In genomic region chr19:37691881-37692504, GRCh38 we compare ENCODE assay signal across 1 cellular context.
TF ChIP-seq lines count a peak whose summit lies in the region.

No MANE protein-coding gene starts in this region.

TF ChIP-seq in HepG2, 621 proteins besides CTCF, POLR2A, EP300 and RAD21 (continued from another document and continues in another):
- no peak; the same call in 1 of the 2 replicates for TF ChIP-seq MIER2 (CRISPR knock-in tag; IDR thresholded peaks at IDR 0.05)
- peak; percentile 47 for TF ChIP-seq SUZ12 (IDR thresholded peaks at IDR 0.05; ENCODE audit: low read depth, low read length)
- no peak for TF ChIP-seq ZNF280D (CRISPR knock-in tag; IDR thresholded peaks at IDR 0.05)
- TF ChIP-seq TP53 (CRISPR knock-in tag; conservative IDR thresholded peaks at IDR 0.05): no peak; the same call in 1 of the 2 replicates
- TF ChIP-seq GPBP1L1 (CRISPR knock-in tag; IDR thresholded peaks at IDR 0.05): no peak
- no peak for TF ChIP-seq FOXK2 (IDR thresholded peaks at IDR 0.05)
- peak; percentile 1; the same call in 1 of the 2 replicates for TF ChIP-seq ZNF138 (CRISPR knock-in tag; IDR thresholded peaks at IDR 0.05; ENCODE audit: low read depth)
- TF ChIP-seq POLR2AphosphoS5 (IDR thresholded peaks at IDR 0.05; ENCODE audit: low read depth, low read length): peak; percentile 83
- TF ChIP-seq CSRNP1 (CRISPR knock-in tag; IDR thresholded peaks at IDR 0.05): peak; percentile 25; the same call in 1 of the 2 replicates
- no peak for TF ChIP-seq HIC2 (CRISPR knock-in tag; IDR thresholded peaks at IDR 0.05; ENCODE audit: low read depth)
- TF ChIP-seq HINFP (CRISPR knock-in tag; IDR thresholded peaks at IDR 0.05; ENCODE audit: low read depth): peak; percentile 81; the same call in 1 of the 2 replicates
- peak; percentile 49 for TF ChIP-seq TFE3 (CRISPR knock-in tag; IDR thresholded peaks at IDR 0.05)
- no peak for TF ChIP-seq SP5 (CRISPR knock-in tag; IDR thresholded peaks at IDR 0.05; ENCODE audit: borderline replicate concordance, low read depth)
- TF ChIP-seq ZNF703 (CRISPR knock-in tag; IDR thresholded peaks at IDR 0.05; ENCODE audit: borderline replicate concordance): no peak
- peak; percentile 98 for TF ChIP-seq GMEB1 (CRISPR knock-in tag; IDR thresholded peaks at IDR 0.05; ENCODE audit: borderline replicate concordance)
- TF ChIP-seq ZBTB39 (CRISPR knock-in tag; IDR thresholded peaks at IDR 0.05): no peak
- TF ChIP-seq ELF1 (CRISPR knock-in tag; IDR thresholded peaks at IDR 0.05): peak; percentile 76
- TF ChIP-seq ZNF354B (CRISPR knock-in tag; IDR thresholded peaks at IDR 0.05): no peak
- peak; percentile 39 for TF ChIP-seq SP2 (CRISPR knock-in tag; IDR thresholded peaks at IDR 0.05)
- no peak for TF ChIP-seq ZNF510 (CRISPR knock-in tag; IDR thresholded peaks at IDR 0.05; ENCODE audit: low read depth)
- TF ChIP-seq ATF7-NPFF (CRISPR knock-in tag; IDR thresholded peaks at IDR 0.05; ENCODE audit: low read depth): 0 out of 2 replicates have a peak, but pooled peaks have one; percentile 47
- peak; percentile 32; the same call in 1 of the 2 replicates for TF ChIP-seq ZNF777 (CRISPR knock-in tag; IDR thresholded peaks at IDR 0.05)
- no peak for TF ChIP-seq HHEX (CRISPR knock-in tag; IDR thresholded peaks at IDR 0.05)
- no peak for TF ChIP-seq SIX1 (CRISPR knock-in tag; IDR thresholded peaks at IDR 0.05; ENCODE audit: borderline replicate concordance)
- TF ChIP-seq ZNF772 (CRISPR knock-in tag; IDR thresholded peaks at IDR 0.05): peak; percentile 76; the same call in 1 of the 2 replicates
- peak; percentile 43; the same call in 1 of the 2 replicates for TF ChIP-seq FOXA3 (CRISPR knock-in tag; IDR thresholded peaks at IDR 0.05)
- no peak for TF ChIP-seq ETV6 (CRISPR knock-in tag; conservative IDR thresholded peaks at IDR 0.05)
- no peak for TF ChIP-seq ZFP36 (IDR thresholded peaks at IDR 0.05; ENCODE audit: borderline replicate concordance, low read depth, low read length, partially characterized antibody)
- no peak for TF ChIP-seq NR2F2 (IDR thresholded peaks at IDR 0.05; ENCODE audit: borderline replicate concordance, low read depth)
- TF ChIP-seq U2AF1 (optimal IDR thresholded peaks at IDR 0.05; ENCODE audit: low read depth, low read length): no peak
- TF ChIP-seq KLF16 (CRISPR knock-in tag; IDR thresholded peaks at IDR 0.05): peak in 1 of 2 experiments; percentile 84; a peak in 2 of 4 replicates
- TF ChIP-seq NFE2L2 (IDR thresholded peaks at IDR 0.05; ENCODE audit: low read length): no peak
- TF ChIP-seq RNF2 (conservative IDR thresholded peaks at IDR 0.05; ENCODE audit: low read depth): peak; percentile 51; the same call in 1 of the 2 replicates
- no peak for TF ChIP-seq TGIF2 (CRISPR knock-in tag; IDR thresholded peaks at IDR 0.05)
- TF ChIP-seq TRAFD1 (CRISPR knock-in tag; IDR thresholded peaks at IDR 0.05; ENCODE audit: borderline replicate concordance): no peak; the same call in 1 of the 2 replicates
- no peak for TF ChIP-seq ZBTB33 (CRISPR knock-in tag; IDR thresholded peaks at IDR 0.05)
- TF ChIP-seq FOXP1 (IDR thresholded peaks at IDR 0.05): no peak
- TF ChIP-seq FOXP1 (CRISPR knock-in tag; IDR thresholded peaks at IDR 0.05): no peak; the same call in none of the 2 replicates
- TF ChIP-seq ZNF7 (CRISPR knock-in tag; IDR thresholded peaks at IDR 0.05): no peak
- 0 out of 2 replicates have a peak, but pooled peaks have one; percentile 57 for TF ChIP-seq ZNF546 (CRISPR knock-in tag; conservative IDR thresholded peaks at IDR 0.05)
- peak; percentile 50; the same call in 1 of the 2 replicates for TF ChIP-seq TFDP1 (CRISPR knock-in tag; IDR thresholded peaks at IDR 0.05; ENCODE audit: borderline replicate concordance)
